ENCODE assay signal across 27 cellular contexts in the genomic region with DNA sequence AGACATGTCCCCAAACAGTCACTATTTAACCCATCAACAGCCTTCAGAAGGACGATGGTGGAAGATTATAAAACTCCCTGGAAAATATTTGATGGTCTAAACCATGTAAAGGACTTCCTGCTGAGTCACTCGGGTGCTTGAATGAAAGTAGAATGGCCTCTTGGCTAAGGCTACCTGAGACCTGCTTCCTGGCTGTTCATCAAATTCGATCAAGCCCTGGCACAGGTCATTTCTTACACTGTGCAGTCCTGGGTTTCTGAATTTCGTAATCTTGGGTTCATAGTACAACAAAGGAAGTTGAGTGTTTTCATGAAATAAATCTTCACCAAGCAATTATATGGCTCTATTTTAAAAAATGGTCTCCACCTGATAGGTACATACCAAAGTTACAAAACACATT.
A peak's percentile ranks its signal among the peaks of the same experiment; 100 is the strongest.
DNase-seq lines count a peak whose midpoint lies in the region; ATAC-seq, FAIRE-seq and TF ChIP-seq lines count a peak whose summit lies in the region.
"Had no signal": no experiment of that assay in that cellular context is flagged by ENCODE, and none has a peak within 500 bp of the region (broad histone marks: within the 10 kb centered on the region; RNA-seq: fewer than 3 reads in every experiment).

No MANE protein-coding gene starts in this region.

- H3K4me3 ChIP-seq in mammary epithelial cell (replicated peaks in 1 of 3; ENCODE audit: insufficient read depth in 1 of 3, low read depth in 2 of 3, low read length in 3 of 3) = no peak overlapping the region
- H3K4me3 ChIP-seq in epithelial cell of proximal tubule (ENCODE audit: low read depth, low read length) = no peak overlapping the region
- no peak overlapping the region for H3K4me3 ChIP-seq in pancreas
- H3K4me3 ChIP-seq: HAP-1, mucosa of descending colon had no signal

- WGBS in mammary epithelial cell (ENCODE audit: low coverage, missing lambda C conversion rate) = 19% methylated on average over 4 of the region's 4 CpGs
- 15 to 25% methylated on average over 4 of the region's 4 CpGs for WGBS in pancreas, 2 donors

- peak; percentile 92 to 98 (median 94) for ATAC-seq in pancreas
- no peak for ATAC-seq in HG02610 (IDR thresholded peaks at IDR 0.05; ENCODE audit: unreplicated experiment)
- ATAC-seq: activated naive CD8-positive, alpha-beta T cell treated with anti-CD3 and anti-CD28 coated beads, Interleukin-2, amount 50 U/mL, for 24 hours; activated T-cell treated with anti-CD3 and anti-CD28 coated beads, Interleukin-2, amount 50 U/mL, for 4 hours; CD8-positive, alpha-beta T cell; left ventricle myocardium superior; mucosa of descending colon; right cardiac atrium; SK-N-SH treated with all-trans-retinoic acid at 6 μM for 48 hours had no signal

- H3K27me3 ChIP-seq in mammary epithelial cell (ENCODE audit: insufficient read depth, low read length) = no peaks in the 10 kb centered on the region
- no peaks in the 10 kb centered on the region for H3K27me3 ChIP-seq in pancreas

- no peak for FAIRE-seq in pancreas (lab: Jason Lieb, UNC)
- FAIRE-seq: A204.1, endothelial cell of umbilical vein had no signal

- no peak overlapping the region for H2AFZ ChIP-seq in mammary epithelial cell (ENCODE audit: low read depth, low read length)

- intact Hi-C loops in MCF 10A (cut with micrococcal nuclease) = no loop called here
- intact Hi-C loops in mammary epithelial cell (cut with micrococcal nuclease) = no loop called here
- intact Hi-C loops in pancreas (cut with DNase I) = no loop called here
- intact Hi-C loops in cardiac septum (cut with DNase I) = no loop called here

- no peak overlapping the region for H3K4me2 ChIP-seq in mammary epithelial cell (ENCODE audit: insufficient read depth, low read depth, low read length)

- peak; percentile 50 for DNase-seq in MCF 10A (ENCODE audit: unreplicated experiment)
- DNase-seq in mammary epithelial cell = no peak
- peak; percentile 6 for DNase-seq in epithelial cell of proximal tubule (ENCODE audit: low read depth)
- peak in 4 of 6 donors; percentile 30 to 75 (median 73) for DNase-seq in pancreas
- DNase-seq in dedifferentiated amniotic fluid mesenchymal stem cell (ENCODE audit: extremely low spot score) = no peak
- DNase-seq in cardiac septum (ENCODE audit: low spot score) = no peak
- DNase-seq in putamen (ENCODE audit: low spot score) = no peak
- DNase-seq: activated CD4-positive, alpha-beta T cell treated with anti-CD3 and anti-CD28 coated beads, Interleukin-2, amount 10 ng/mL, durations not matched to agents 24 days and 14 days; activated naive CD8-positive, alpha-beta T cell treated with anti-CD3 and anti-CD28 coated beads, Interleukin-2, amount 50 U/mL, for 24 hours; activated T-cell treated with anti-CD3 and anti-CD28 coated beads, Interleukin-2, amount 50 U/mL, for 4 hours; CD8-positive, alpha-beta T cell; DND-41; KBM-7; left ventricle myocardium superior; mucosa of descending colon; NCI-H1417 treated with DMSO at 0.1 percent for 48 hours; NCI-H446 treated with DMSO at 0.1 percent for 48 hours; right cardiac atrium; stimulated activated CD4-positive, alpha-beta T cell treated with anti-CD3 and anti-CD28 coated beads, Interleukin-12 subunit alpha, Interleukin-12 subunit beta, amount 100 ng/mL, for 4 hours; stimulated activated CD4-positive, alpha-beta T cell treated with anti-CD3 and anti-CD28 coated beads, Interleukin-4, amount 100 ng/mL, for 1 hour had no signal

- BruUV-seq in MCF 10A (replicated peaks; lab: Mats Ljungman, UMichigan) (no TSS peak), mammary epithelial cell (replicated peaks; lab: Mats Ljungman, UMichigan) (no TSS peak)

- H3K9me3 Mint-ChIP-seq in MCF 10A (ENCODE audit: unreplicated experiment) = no peaks in the 10 kb centered on the region
- H3K9me3 Mint-ChIP-seq: activated CD4-positive, alpha-beta T cell treated with anti-CD3 and anti-CD28 coated beads, Interleukin-2, amount 10 ng/mL, durations not matched to agents 24 days and 14 days; activated naive CD8-positive, alpha-beta T cell treated with anti-CD3 and anti-CD28 coated beads, Interleukin-2, amount 50 U/mL, for 24 hours; activated T-cell treated with anti-CD3 and anti-CD28 coated beads, Interleukin-2, amount 50 U/mL, for 4 hours; CD8-positive, alpha-beta T cell; nephron; type B pancreatic cell had no signal

- H3K36me3 Mint-ChIP-seq in MCF 10A (ENCODE audit: insufficient read depth, unreplicated experiment) = no peaks in the 10 kb centered on the region
- H3K36me3 Mint-ChIP-seq: CD8-positive, alpha-beta T cell; type B pancreatic cell had no signal

- no peak overlapping the region for H3K4me3 Mint-ChIP-seq in MCF 10A (ENCODE audit: unreplicated experiment)
- H3K4me3 Mint-ChIP-seq: activated CD4-positive, alpha-beta T cell treated with anti-CD3 and anti-CD28 coated beads, Interleukin-2, amount 10 ng/mL, durations not matched to agents 24 days and 14 days; activated naive CD8-positive, alpha-beta T cell treated with anti-CD3 and anti-CD28 coated beads, Interleukin-2, amount 50 U/mL, for 24 hours; activated T-cell treated with anti-CD3 and anti-CD28 coated beads, Interleukin-2, amount 50 U/mL, for 4 hours; CD8-positive, alpha-beta T cell; nephron; type B pancreatic cell had no signal

- no peak overlapping the region for H3K27ac Mint-ChIP-seq in MCF 10A (ENCODE audit: low read depth, unreplicated experiment)
- H3K27ac Mint-ChIP-seq: activated CD4-positive, alpha-beta T cell treated with anti-CD3 and anti-CD28 coated beads, Interleukin-2, amount 10 ng/mL, durations not matched to agents 24 days and 14 days; activated naive CD8-positive, alpha-beta T cell treated with anti-CD3 and anti-CD28 coated beads, Interleukin-2, amount 50 U/mL, for 24 hours; CD8-positive, alpha-beta T cell; nephron; type B pancreatic cell had no signal

- POLR2A ChIA-PET in MCF 10A (lab: Yijun Ruan, JAX) = no interaction called here

- no peaks in the 10 kb centered on the region for H4K20me1 ChIP-seq in mammary epithelial cell (ENCODE audit: insufficient read depth, low read length)

- H3K27me3 Mint-ChIP-seq in MCF 10A (ENCODE audit: insufficient read depth, unreplicated experiment) = peaks cover 70% of the 10 kb centered on the region
- H3K27me3 Mint-ChIP-seq: activated CD4-positive, alpha-beta T cell treated with anti-CD3 and anti-CD28 coated beads, Interleukin-2, amount 10 ng/mL, durations not matched to agents 24 days and 14 days had no signal

- no peak overlapping the region for H3K9ac ChIP-seq in mammary epithelial cell (ENCODE audit: insufficient read depth, low read length)

- in situ Hi-C loops in mammary epithelial cell (cut with MboI; ENCODE audit: low sequenced_read_pairs in 2 of 2) = no loop called here

- H3K79me2 ChIP-seq in mammary epithelial cell (ENCODE audit: insufficient read depth, low read length) = no peaks in the 10 kb centered on the region

- peaks cover 17% of the 10 kb centered on the region for H3K9me3 ChIP-seq in mammary epithelial cell (replicated peaks; ENCODE audit: insufficient read depth, low read length)
- no peaks in the 10 kb centered on the region for H3K9me3 ChIP-seq in pancreas
- H3K9me3 ChIP-seq: HAP-1, mucosa of descending colon had no signal

- TF ChIP-seq CTCF in MCF 10A (IDR thresholded peaks at IDR 0.05; ENCODE audit: unreplicated experiment) (no peak), mammary epithelial cell (conservative IDR thresholded peaks at IDR 0.05 in 1 of 2, IDR thresholded peaks at IDR 0.05 in 1 of 2; ENCODE audit: extremely low read depth in 1 of 2, insufficient read depth in 1 of 2, low read depth in 1 of 2, low read length in 2 of 2) (no peak), epithelial cell of proximal tubule (conservative IDR thresholded peaks at IDR 0.05; ENCODE audit: low read depth, low read length) (no peak), pancreas (IDR thresholded peaks at IDR 0.05) (no peak)

- no peak overlapping the region for H3K27ac ChIP-seq in mammary epithelial cell (ENCODE audit: insufficient read depth, low read depth, low read length)
- H3K27ac ChIP-seq in pancreas = peak overlapping the region in 1 of 4 donors; percentile 53

- CTCF ChIA-PET in MCF 10A (lab: Yijun Ruan, JAX) = no interaction called here
- CTCF ChIA-PET in mammary epithelial cell (lab: Charles Lee; ENCODE audit: low non-redundant PET) = no interaction called here

- no peaks in the 10 kb centered on the region for H3K36me3 ChIP-seq in mammary epithelial cell (ENCODE audit: insufficient read depth, low read length)
- no peaks in the 10 kb centered on the region for H3K36me3 ChIP-seq in pancreas
- H3K36me3 ChIP-seq: HAP-1 had no signal

- dilution Hi-C loops in mammary epithelial cell (cut with HindIII; ENCODE audit: low sequenced_read_pairs) = no loop called here

- H3K4me1 ChIP-seq in mammary epithelial cell (ENCODE audit: insufficient read depth, low read length) (no peaks in the 10 kb centered on the region), pancreas (peaks cover 0 to 16% (median 0%) of the 10 kb centered on the region in 3 donors)

- H3K4me1 Mint-ChIP-seq in MCF 10A (ENCODE audit: insufficient read depth, unreplicated experiment) = no peaks in the 10 kb centered on the region
- H3K4me1 Mint-ChIP-seq: activated CD4-positive, alpha-beta T cell treated with anti-CD3 and anti-CD28 coated beads, Interleukin-2, amount 10 ng/mL, durations not matched to agents 24 days and 14 days; activated naive CD8-positive, alpha-beta T cell treated with anti-CD3 and anti-CD28 coated beads, Interleukin-2, amount 50 U/mL, for 24 hours had no signal

Comparison
In these comparisons a context has a peak if more than half of its experiments do, and no peak if none do; other contexts are left out.
1. DNase-seq: peak in MCF 10A (single experiment), epithelial cell of proximal tubule (single experiment) and pancreas (4 of 6); none in mammary epithelial cell (single experiment), dedifferentiated amniotic fluid mesenchymal stem cell (single experiment), cardiac septum (single experiment) and putamen (single experiment).